ENCODE assay signal across 8 cellular contexts in the genomic region with DNA sequence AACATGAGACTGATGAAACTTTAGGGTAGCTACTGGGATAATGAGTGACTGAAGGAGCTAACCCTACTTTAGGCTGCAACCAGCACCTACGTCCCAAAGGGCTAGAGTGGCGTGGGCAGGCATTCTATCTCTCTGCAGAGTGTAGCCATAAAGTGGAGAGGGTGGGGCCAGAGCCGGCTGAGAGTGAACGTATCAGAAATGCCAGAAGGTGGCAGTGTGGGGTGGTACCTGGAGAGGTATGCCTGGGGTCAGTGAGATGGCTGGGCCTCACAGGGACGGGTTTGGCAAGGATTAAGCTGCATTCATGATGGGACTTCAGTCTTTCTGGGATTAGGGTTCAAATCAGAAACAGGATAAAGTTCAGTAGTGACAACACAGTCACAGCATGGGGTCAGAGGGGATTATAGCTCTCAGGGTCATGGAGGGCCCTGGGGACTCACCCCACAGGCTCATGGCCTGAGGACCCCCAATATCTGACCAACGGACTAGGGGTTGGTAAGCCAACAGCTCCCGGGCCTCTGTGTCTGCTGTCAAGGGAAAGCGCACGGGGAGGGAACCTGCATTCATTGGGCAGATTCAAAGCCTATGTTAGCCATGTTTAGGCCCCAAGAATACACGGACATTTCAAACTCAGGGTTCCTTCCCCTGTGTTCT.
DNase-seq lines count a peak whose midpoint lies in the region; ATAC-seq and TF ChIP-seq lines count a peak whose summit lies in the region.

No MANE protein-coding gene starts in this region.

- no peaks in the 10 kb centered on the region for H3K36me3 ChIP-seq in ascending aorta

- H3K4me1 ChIP-seq in ascending aorta, result no peaks in the 10 kb centered on the region

- ATAC-seq in GM21390 (IDR thresholded peaks at IDR 0.05; ENCODE audit: unreplicated experiment), result peak; percentile 68

- H3K4me3 ChIP-seq in Jurkat, Clone E6-1 (ENCODE audit: low read length), result no peak overlapping the region
- H3K4me3 ChIP-seq in retinal pigment epithelial cell (ENCODE audit: low read length), result no peak overlapping the region
- no peak overlapping the region for H3K4me3 ChIP-seq in ascending aorta

- H3K27me3 ChIP-seq in ascending aorta, result no peaks in the 10 kb centered on the region

- TF ChIP-seq CTCF in retinal pigment epithelial cell (conservative IDR thresholded peaks at IDR 0.05; ENCODE audit: low read depth, low read length) (peak; percentile 76), ascending aorta (IDR thresholded peaks at IDR 0.05) (no peak)

- H3K27ac ChIP-seq in ascending aorta, result no peak overlapping the region

- DNase-seq in D341Med (ENCODE audit: low spot score), result peak; percentile 70
- DNase-seq in Jurkat, Clone E6-1 (ENCODE audit: low read depth, low spot score), result peak; percentile 63
- DNase-seq in RPMI7951 (ENCODE audit: low read depth), result peak; percentile 45
- peak; percentile 18 for DNase-seq in activated T-helper 1 cell treated with Interleukin-2 at 50 U/mL for 16 hours (ENCODE audit: low read depth)
- DNase-seq in foreskin melanocyte, result peak; percentile 10
- peak; percentile 13 for DNase-seq in retinal pigment epithelial cell (ENCODE audit: low read depth)
- DNase-seq in ascending aorta (ENCODE audit: low spot score in 2 of 2), result no peak

- intact Hi-C loops in ascending aorta (cut with DNase I), result no loop called here

- H3K9me3 ChIP-seq in ascending aorta, result no peaks in the 10 kb centered on the region

Comparison
In these comparisons a context has a peak if more than half of its experiments do, and no peak if none do; other contexts are left out.
1. DNase-seq: peak in D341Med (single experiment), Jurkat, Clone E6-1 (single experiment), RPMI7951 (single experiment), activated T-helper 1 cell treated with Interleukin-2 at 50 U/mL for 16 hours (single experiment), foreskin melanocyte (single experiment) and retinal pigment epithelial cell (single experiment); none in ascending aorta (0 of 2).